In genomic region chr12:34396861-34397590, GRCh38 we compare ENCODE assay signal across 14 cellular contexts.
DNase-seq lines count a peak whose midpoint lies in the region; TF ChIP-seq lines count a peak whose summit lies in the region.
"Had no signal": no experiment of that assay in that cellular context is flagged by ENCODE, and none has a peak within 500 bp of the region (broad histone marks: within the 10 kb centered on the region; RNA-seq: fewer than 3 reads in every experiment).

No MANE protein-coding gene starts in this region.

- no peak overlapping the region for H3K18ac ChIP-seq in neuronal stem cell (ENCODE audit: low read length)

- H3K9me3 Mint-ChIP-seq in activated CD4-positive, alpha-beta memory T cell treated with anti-CD3 and anti-CD28 coated beads, Interleukin-2, amount 10 ng/mL, durations not matched to agents 7 days and 5 days: peaks cover 29% of the 10 kb centered on the region

- no peak overlapping the region for H3K4me3 Mint-ChIP-seq in activated CD4-positive, alpha-beta memory T cell treated with anti-CD3 and anti-CD28 coated beads, Interleukin-2, amount 10 ng/mL, durations not matched to agents 7 days and 5 days
- H3K4me3 Mint-ChIP-seq: brain, nephron, T-cell had no signal

- DNase-seq in GM03348 (ENCODE audit: low spot score): peak; percentile 1
- peak; percentile 10 for DNase-seq in activated CD4-positive, alpha-beta memory T cell treated with anti-CD3 and anti-CD28 coated beads, Interleukin-2, amount 10 ng/mL, durations not matched to agents 7 days and 5 days
- DNase-seq in left ventricle myocardium inferior: peak; percentile 5
- DNase-seq in sigmoid colon: peak; percentile 39
- DNase-seq in AML-193 (lab: John Stamatoyannopoulos, UW): no peak
- no peak for DNase-seq in central memory CD4-positive, alpha-beta T cell
- no peak for DNase-seq in HPDE6-E6E7 (ENCODE audit: extremely low spot score)
- DNase-seq in neuronal stem cell (ENCODE audit: low spot score): no peak
- DNase-seq: COR-L47, GM23248, NCI-H1694 treated with DMSO at 0.1 percent for 48 hours had no signal

- no peak overlapping the region for H4K8ac ChIP-seq in neuronal stem cell (ENCODE audit: low read depth, low read length)

- no peak overlapping the region for H2BK15ac ChIP-seq in neuronal stem cell (ENCODE audit: low read length)

- H3K4me1 ChIP-seq in left ventricle myocardium inferior (no peaks in the 10 kb centered on the region), sigmoid colon (no peaks in the 10 kb centered on the region), neuronal stem cell (ENCODE audit: control insufficient read depth in 2 of 2, insufficient read depth in 1 of 2, low read depth in 1 of 2, low read length in 2 of 2) (no peaks in the 10 kb centered on the region)

- H3K4me3 ChIP-seq in left ventricle myocardium inferior (no peak overlapping the region), sigmoid colon (no peak overlapping the region), neuronal stem cell (ENCODE audit: low read length in 2 of 2) (no peak overlapping the region)
- H3K4me3 ChIP-seq: GM23248 had no signal

- WGBS in sigmoid colon, 2 donors: 66 to 75% methylated on average over 20 of the region's 20 CpGs
- WGBS in neuronal stem cell (ENCODE audit: extremely low coverage in 2 of 2, insufficient read length in 2 of 2, insufficient replicate concordance in 1 of 2), 2 donors: no CpG with 5 or more reads among the region's 20 CpGs

- H3K23ac ChIP-seq in neuronal stem cell (ENCODE audit: low read depth, low read length, poor library complexity): no peak overlapping the region

- no peak overlapping the region for H3K27ac Mint-ChIP-seq in activated CD4-positive, alpha-beta memory T cell treated with anti-CD3 and anti-CD28 coated beads, Interleukin-2, amount 10 ng/mL, durations not matched to agents 7 days and 5 days
- H3K27ac Mint-ChIP-seq: brain, nephron, T-cell had no signal

- no peak overlapping the region for H2BK5ac ChIP-seq in neuronal stem cell (ENCODE audit: low read length)

- H2AK5ac ChIP-seq in neuronal stem cell (ENCODE audit: low read depth, low read length): no peak overlapping the region

- H3K4me2 ChIP-seq in neuronal stem cell (ENCODE audit: insufficient read depth, low read length, poor library complexity, severe bottlenecking): no peak overlapping the region

- H2AFZ ChIP-seq in neuronal stem cell (ENCODE audit: low read length): no peak overlapping the region
- H2AFZ ChIP-seq: GM23248 had no signal

- H3K36me3 Mint-ChIP-seq in activated CD4-positive, alpha-beta memory T cell treated with anti-CD3 and anti-CD28 coated beads, Interleukin-2, amount 10 ng/mL, durations not matched to agents 7 days and 5 days (ENCODE audit: low read depth): no peaks in the 10 kb centered on the region
- H3K36me3 Mint-ChIP-seq: brain, T-cell had no signal

- no peaks in the 10 kb centered on the region for H3K27me3 Mint-ChIP-seq in activated CD4-positive, alpha-beta memory T cell treated with anti-CD3 and anti-CD28 coated beads, Interleukin-2, amount 10 ng/mL, durations not matched to agents 7 days and 5 days
- H3K27me3 Mint-ChIP-seq: brain, T-cell had no signal

- POLR2A ChIA-PET in activated CD4-positive, alpha-beta memory T cell treated with anti-CD3 and anti-CD28 coated beads, Interleukin-2, amount 10 ng/mL, durations not matched to agents 7 days and 5 days (lab: Charles Lee): no interaction called here

- no peaks in the 10 kb centered on the region for H3K36me3 ChIP-seq in left ventricle myocardium inferior
- no peaks in the 10 kb centered on the region for H3K36me3 ChIP-seq in sigmoid colon
- H3K36me3 ChIP-seq in neuronal stem cell (replicated peaks in 1 of 2; ENCODE audit: control insufficient read depth in 2 of 2, insufficient read depth in 2 of 2, low read length in 2 of 2): no peaks in the 10 kb centered on the region

- H3K9ac ChIP-seq in neuronal stem cell (ENCODE audit: low read depth, low read length, poor library complexity): no peak overlapping the region
- H3K9ac ChIP-seq: GM23248 had no signal

- intact Hi-C loops in left ventricle myocardium inferior (cut with micrococcal nuclease): no loop called here
- intact Hi-C loops in sigmoid colon (cut with DNase I): no loop called here

- peaks cover 2% of the 10 kb centered on the region for H3K79me1 ChIP-seq in neuronal stem cell (ENCODE audit: low read depth, low read length)

- TF ChIP-seq CTCF in left ventricle myocardium inferior (IDR thresholded peaks at IDR 0.05; ENCODE audit: borderline replicate concordance) (no peak), sigmoid colon (IDR thresholded peaks at IDR 0.05) (no peak)

- peaks cover 76% of the 10 kb centered on the region for H3K9me3 ChIP-seq in left ventricle myocardium inferior (replicated peaks)
- H3K9me3 ChIP-seq in sigmoid colon: peaks cover under 1 to 25% (median 4%) of the 10 kb centered on the region in 4 donors
- H3K9me3 ChIP-seq in neuronal stem cell (replicated peaks in 1 of 2; ENCODE audit: control insufficient read depth in 2 of 2, insufficient read depth in 1 of 2, low read depth in 1 of 2, low read length in 2 of 2): peaks cover 0 to 91% of the 10 kb centered on the region in 2 donors

- no peak for TF ChIP-seq EP300 in sigmoid colon (IDR thresholded peaks at IDR 0.05)

- peaks cover 30% of the 10 kb centered on the region for H3K27me3 ChIP-seq in left ventricle myocardium inferior (ENCODE audit: low read depth)
- H3K27me3 ChIP-seq in sigmoid colon: peaks cover 0 to 11% (median 0%) of the 10 kb centered on the region in 3 donors
- H3K27me3 ChIP-seq in neuronal stem cell (ENCODE audit: control insufficient read depth in 3 of 3, insufficient read depth in 3 of 3, low read depth in 1 of 3, low read length in 3 of 3): no peaks in the 10 kb centered on the region

- no peak overlapping the region for H2BK120ac ChIP-seq in neuronal stem cell (ENCODE audit: low read depth, low read length)

- no peak overlapping the region for H3K14ac ChIP-seq in neuronal stem cell (ENCODE audit: low read length)

- CTCF ChIA-PET in activated CD4-positive, alpha-beta memory T cell treated with anti-CD3 and anti-CD28 coated beads, Interleukin-2, amount 10 ng/mL, durations not matched to agents 7 days and 5 days (lab: Charles Lee): no interaction called here

- no peak for TF ChIP-seq POLR2A in sigmoid colon (IDR thresholded peaks at IDR 0.05)

- no peak overlapping the region for H4K91ac ChIP-seq in neuronal stem cell (ENCODE audit: low read depth, low read length, poor library complexity)

- H3K4ac ChIP-seq in neuronal stem cell (ENCODE audit: low read length): no peak overlapping the region

- no peaks in the 10 kb centered on the region for H3K4me1 Mint-ChIP-seq in activated CD4-positive, alpha-beta memory T cell treated with anti-CD3 and anti-CD28 coated beads, Interleukin-2, amount 10 ng/mL, durations not matched to agents 7 days and 5 days
- H3K4me1 Mint-ChIP-seq: brain, nephron, T-cell had no signal

- H2BK12ac ChIP-seq in neuronal stem cell (ENCODE audit: low read length): no peak overlapping the region

- H3K27ac ChIP-seq in left ventricle myocardium inferior (replicated peaks) (no peak overlapping the region), sigmoid colon (no peak overlapping the region), neuronal stem cell (replicated peaks; ENCODE audit: low read length) (no peak overlapping the region)
- H3K27ac ChIP-seq: GM23248 had no signal

Comparison
In these comparisons a context has a peak if more than half of its experiments do, and no peak if none do; other contexts are left out.
1. DNase-seq: peak in GM03348 (single experiment), activated CD4-positive, alpha-beta memory T cell treated with anti-CD3 and anti-CD28 coated beads, Interleukin-2, amount 10 ng/mL, durations not matched to agents 7 days and 5 days (single experiment), left ventricle myocardium inferior (single experiment) and sigmoid colon (single experiment); none in AML-193 (0 of 2), central memory CD4-positive, alpha-beta T cell (single experiment), HPDE6-E6E7 (single experiment) and neuronal stem cell (single experiment).